Comparison of ENCODE assay signal across 10 cellular contexts in genomic region chr10:102676916-102677315, GRCh38. TPM values are rescaled to one million over a fixed set of nuclear protein-coding genes. Genes with fewer than 3 reads are reported as not detected.
DNase-seq lines count a peak whose midpoint lies in the region; ATAC-seq and TF ChIP-seq lines count a peak whose summit lies in the region.
"Had no signal": no experiment of that assay in that cellular context is flagged by ENCODE, and none has a peak within 500 bp of the region (broad histone marks: within the 10 kb centered on the region; RNA-seq: fewer than 3 reads in every experiment).

No MANE protein-coding gene starts in this region.

- H3K9me3 Mint-ChIP-seq in stimulated activated naive B cell treated with anti-CD40 and anti-IgM and Interleukin-4, amounts not matched to agents 10 μg/mL and 1 μg/mL and 100 μg/mL, for 72 hours, result no peaks in the 10 kb centered on the region
- H3K9me3 Mint-ChIP-seq in T-helper 2 cell treated with Interferon-gamma antibody and Interleukin-4, amounts not matched to agents 5 μg/mL and 100 μg/mL, for 36 hours, result no peaks in the 10 kb centered on the region

- H3K4me1 Mint-ChIP-seq in stimulated activated naive B cell treated with anti-CD40 and anti-IgM and Interleukin-4, amounts not matched to agents 10 μg/mL and 1 μg/mL and 100 μg/mL, for 72 hours, result peaks cover 27 to 43% of the 10 kb centered on the region in 2 donors
- H3K4me1 Mint-ChIP-seq in T-helper 2 cell treated with Interferon-gamma antibody and Interleukin-4, amounts not matched to agents 5 μg/mL and 100 μg/mL, for 36 hours (ENCODE audit: low read depth), result peaks cover 35% of the 10 kb centered on the region

- H3K4me1 ChIP-seq in GM23248 (ENCODE audit: insufficient read depth) (peaks cover 32% of the 10 kb centered on the region), mesenchymal stem cell (ENCODE audit: control insufficient read depth, insufficient read depth, low read depth, low read length) (peaks cover 53% of the 10 kb centered on the region)

- H3K27me3 Mint-ChIP-seq in stimulated activated naive B cell treated with anti-CD40 and anti-IgM and Interleukin-4, amounts not matched to agents 10 μg/mL and 1 μg/mL and 100 μg/mL, for 72 hours, result no peaks in the 10 kb centered on the region
- no peaks in the 10 kb centered on the region for H3K27me3 Mint-ChIP-seq in T-helper 2 cell treated with Interferon-gamma antibody and Interleukin-4, amounts not matched to agents 5 μg/mL and 100 μg/mL, for 36 hours (ENCODE audit: low read depth)

- WGBS in GM23248 (ENCODE audit: low coverage in 1 of 2, low lambda C conversion rate in 2 of 2, missing lambda C conversion rate in 2 of 2), 2 experiments, result 97 to 100% methylated on average over 3 to 4 of the region's 4 CpGs
- WGBS in mesenchymal stem cell, result 44% methylated on average over 3 of the region's 4 CpGs

- H3K4me3 ChIP-seq in GM23248 (no peak overlapping the region), WERI-Rb-1 (ENCODE audit: low read depth, low read length) (no peak overlapping the region), mesenchymal stem cell (ENCODE audit: insufficient read depth in 1 of 2, low read depth in 1 of 2, low read length in 2 of 2) (no peak overlapping the region)
- H3K4me3 ChIP-seq: GM12878 had no signal

- peak overlapping the region; percentile 49; the same call in 1 of the 2 replicates for H3K27ac ChIP-seq in GM23248
- peak overlapping the region; percentile 80 for H3K27ac ChIP-seq in WERI-Rb-1
- H3K27ac ChIP-seq in mesenchymal stem cell (ENCODE audit: low read length, poor library complexity, severe bottlenecking), result peak overlapping the region; percentile 89

- DNase-seq in GM23248 (no peak), WERI-Rb-1 (no peak), mesenchymal stem cell (no peak), NCI-H1436 treated with DMSO at 0.1 percent for 48 hours (lab: John Stamatoyannopoulos, UW) (no peak), D341Med (ENCODE audit: low spot score) (no peak), NOMO-1 treated with DMSO at 0.1 percent for 48 hours (lab: John Stamatoyannopoulos, UW; ENCODE audit: unreplicated experiment) (no peak)
- DNase-seq in stimulated activated naive B cell treated with anti-CD40 and anti-IgM and Interleukin-4, amounts not matched to agents 10 μg/mL and 1 μg/mL and 100 μg/mL, for 72 hours, result no peak
- DNase-seq in T-helper 2 cell treated with Interferon-gamma antibody and Interleukin-4, amounts not matched to agents 5 μg/mL and 100 μg/mL, for 36 hours (ENCODE audit: low spot score), result no peak
- DNase-seq: NCI-H1105 had no signal

- peak overlapping the region; percentile 57 to 91 for H2BK12ac ChIP-seq in mesenchymal stem cell (ENCODE audit: low read length in 2 of 2)

- H4K20me1 ChIP-seq in GM23248 (ENCODE audit: insufficient read depth), result no peaks in the 10 kb centered on the region

- H3K79me2 ChIP-seq in GM23248 (ENCODE audit: insufficient read depth), result no peaks in the 10 kb centered on the region

- no peak overlapping the region for H3K4me3 Mint-ChIP-seq in stimulated activated naive B cell treated with anti-CD40 and anti-IgM and Interleukin-4, amounts not matched to agents 10 μg/mL and 1 μg/mL and 100 μg/mL, for 72 hours
- no peak overlapping the region for H3K4me3 Mint-ChIP-seq in T-helper 2 cell treated with Interferon-gamma antibody and Interleukin-4, amounts not matched to agents 5 μg/mL and 100 μg/mL, for 36 hours

- no peak overlapping the region for H3K23ac ChIP-seq in mesenchymal stem cell (ENCODE audit: low read length in 2 of 2)

- H3K9me3 ChIP-seq in GM23248 (ENCODE audit: low read depth) (no peaks in the 10 kb centered on the region), WERI-Rb-1 (ENCODE audit: severe bottlenecking) (no peaks in the 10 kb centered on the region), mesenchymal stem cell (ENCODE audit: control insufficient read depth, low read length) (no peaks in the 10 kb centered on the region)

- no peak overlapping the region for H3K4me2 ChIP-seq in GM23248 (ENCODE audit: unreplicated experiment)
- H3K4me2 ChIP-seq in mesenchymal stem cell (ENCODE audit: low read length, poor library complexity, severe bottlenecking), result no peak overlapping the region

- H4K91ac ChIP-seq in mesenchymal stem cell (ENCODE audit: low read length), result peak overlapping the region; percentile 97

- H4K8ac ChIP-seq in mesenchymal stem cell (ENCODE audit: low read length), result peak overlapping the region; percentile 87

- peak overlapping the region; percentile 19 to 88 for H3K4ac ChIP-seq in mesenchymal stem cell (ENCODE audit: low read depth in 1 of 2, low read length in 2 of 2)

- in situ Hi-C loops in GM23248 (cut with MboI), result no loop called here

- peak overlapping the region; percentile 14 for H3K27ac Mint-ChIP-seq in stimulated activated naive B cell treated with anti-CD40 and anti-IgM and Interleukin-4, amounts not matched to agents 10 μg/mL and 1 μg/mL and 100 μg/mL, for 72 hours
- no peak overlapping the region for H3K27ac Mint-ChIP-seq in T-helper 2 cell treated with Interferon-gamma antibody and Interleukin-4, amounts not matched to agents 5 μg/mL and 100 μg/mL, for 36 hours

- H3K9me2 ChIP-seq in GM23248 (ENCODE audit: insufficient read depth), result no peaks in the 10 kb centered on the region

- H3K14ac ChIP-seq in mesenchymal stem cell (ENCODE audit: low read length in 2 of 2), result no peak overlapping the region

- H3K36me3 ChIP-seq in GM23248 (ENCODE audit: low read depth) (no peaks in the 10 kb centered on the region), WERI-Rb-1 (peaks cover 15% of the 10 kb centered on the region), mesenchymal stem cell (ENCODE audit: control insufficient read depth in 1 of 2, insufficient read depth in 2 of 2, low read depth in 1 of 2, low read length in 2 of 2) (peaks cover 8 to 12% of the 10 kb centered on the region in 2 experiments)

- H3K18ac ChIP-seq in mesenchymal stem cell (ENCODE audit: low read depth in 1 of 2, low read length in 2 of 2), result peak overlapping the region; percentile 85 to 90

- no peaks in the 10 kb centered on the region for H3K27me3 ChIP-seq in GM23248 (replicated peaks; ENCODE audit: insufficient read depth)
- H3K27me3 ChIP-seq in WERI-Rb-1 (ENCODE audit: insufficient read depth, low read depth, severe bottlenecking), result no peaks in the 10 kb centered on the region
- no peaks in the 10 kb centered on the region for H3K27me3 ChIP-seq in mesenchymal stem cell (ENCODE audit: control insufficient read depth in 1 of 2, insufficient read depth in 1 of 2, low read length in 2 of 2)

- no peak for TF ChIP-seq CTCF in WERI-Rb-1 (IDR thresholded peaks at IDR 0.05; ENCODE audit: low read depth, low read length)

- no peak for ATAC-seq in stimulated activated naive B cell treated with anti-CD40 and anti-IgM and Interleukin-4, amounts not matched to agents 10 μg/mL and 1 μg/mL and 100 μg/mL, for 72 hours (replicated peaks)

- H3K9ac ChIP-seq in GM23248 (no peak overlapping the region; the same call in 1 of the 2 replicates), mesenchymal stem cell (ENCODE audit: low read length) (peak overlapping the region; percentile 18)

- no peak overlapping the region for H2AFZ ChIP-seq in GM23248
- no peak overlapping the region for H2AFZ ChIP-seq in mesenchymal stem cell (ENCODE audit: low read depth, low read length)

- peaks cover under 1 to 3% of the 10 kb centered on the region in 2 donors for H3K36me3 Mint-ChIP-seq in stimulated activated naive B cell treated with anti-CD40 and anti-IgM and Interleukin-4, amounts not matched to agents 10 μg/mL and 1 μg/mL and 100 μg/mL, for 72 hours
- H3K36me3 Mint-ChIP-seq in T-helper 2 cell treated with Interferon-gamma antibody and Interleukin-4, amounts not matched to agents 5 μg/mL and 100 μg/mL, for 36 hours (ENCODE audit: low read depth), result peaks cover 6% of the 10 kb centered on the region

- peak overlapping the region; percentile 98 for H2AK5ac ChIP-seq in mesenchymal stem cell (ENCODE audit: low read length, severe bottlenecking)

- 0 out of 2 replicates have a peak, but pooled peaks cover 5% of the 10 kb centered on the region for H3F3A ChIP-seq in GM23248 (ENCODE audit: insufficient read depth)

- peak overlapping the region; percentile 77 for H2BK15ac ChIP-seq in mesenchymal stem cell (ENCODE audit: low read depth, poor library complexity, severe bottlenecking)

- peaks cover 5% of the 10 kb centered on the region for H3K79me1 ChIP-seq in mesenchymal stem cell (replicated peaks; ENCODE audit: low read length, poor library complexity, severe bottlenecking)

- peak overlapping the region; percentile 79 for H2BK5ac ChIP-seq in mesenchymal stem cell (ENCODE audit: low read depth, low read length, poor library complexity, severe bottlenecking)

- H2BK120ac ChIP-seq in mesenchymal stem cell (ENCODE audit: low read depth, low read length), result peak overlapping the region; percentile 96

RNA-seq across cellular contexts. Expression of gene TRIM8, which starts 32.6 kb away (rescaled TPM):
- total RNA-seq in GM23248 (2014; rRNA removed; shearing (Covaris generic)), result 108 and 114 TPM in 2 replicates
- polyA plus RNA-seq in GM23248 (2016; fragmentation: Nextera tagmentation; extraction: Ambion mirVana), result 35.6 and 37.5 TPM in 2 replicates
- polyA plus RNA-seq in mesenchymal stem cell (2013, experiment 1 of 2), result 113 TPM
- 115 TPM for polyA plus RNA-seq in mesenchymal stem cell (2013, experiment 2 of 2)

RNA-seq across cellular contexts. Expression of gene ARL3, which starts 37.3 kb away (rescaled TPM):
- 3.8 and 5.9 TPM in 2 replicates for total RNA-seq in GM23248 (2014; rRNA removed; shearing (Covaris generic))
- polyA plus RNA-seq in GM23248 (2016; fragmentation: Nextera tagmentation; extraction: Ambion mirVana), result 22.7 and 24.1 TPM in 2 replicates
- 24.6 TPM for polyA plus RNA-seq in mesenchymal stem cell (2013, experiment 1 of 2)
- 25.9 TPM for polyA plus RNA-seq in mesenchymal stem cell (2013, experiment 2 of 2)

RNA-seq across cellular contexts. Expression of gene SFXN2, which starts 37.5 kb away (rescaled TPM):
- 0.51 and 1.1 TPM in 2 replicates for total RNA-seq in GM23248 (2014; rRNA removed; shearing (Covaris generic))
- polyA plus RNA-seq in GM23248 (2016; fragmentation: Nextera tagmentation; extraction: Ambion mirVana), result 1.7 and 1.9 TPM in 2 replicates
- polyA plus RNA-seq in mesenchymal stem cell (2013, experiment 1 of 2), result 3.8 TPM
- polyA plus RNA-seq in mesenchymal stem cell (2013, experiment 2 of 2), result 3.7 TPM
